8 cellular contexts compared by ENCODE assay signal in genomic region chr7:95723583-95724180, GRCh38. TPM values are rescaled to one million over a fixed set of nuclear protein-coding genes. Genes with fewer than 3 reads are reported as not detected.
DNase-seq lines count a peak whose midpoint lies in the region; ATAC-seq, FAIRE-seq and TF ChIP-seq lines count a peak whose summit lies in the region.

No MANE protein-coding gene starts in this region.

- WGBS in smooth muscle cell (ENCODE audit: low lambda C conversion rate) = 5% methylated on average over 2 of the region's 2 CpGs

- no peaks in the 10 kb centered on the region for H3K79me2 ChIP-seq in smooth muscle cell (ENCODE audit: low read depth)

- no peaks in the 10 kb centered on the region for H3F3A ChIP-seq in smooth muscle cell (ENCODE audit: low read depth)

- H3K4me3 ChIP-seq in right atrium auricular region (no peak overlapping the region), smooth muscle cell (no peak overlapping the region)

- H3K9ac ChIP-seq in smooth muscle cell (ENCODE audit: low read depth) = no peak overlapping the region

- H3K27ac ChIP-seq in right atrium auricular region = no peak overlapping the region
- no peak overlapping the region for H3K27ac ChIP-seq in smooth muscle cell (ENCODE audit: low read depth)

- H3K4me1 ChIP-seq in right atrium auricular region (no peaks in the 10 kb centered on the region), smooth muscle cell (ENCODE audit: low read depth) (no peaks in the 10 kb centered on the region)

- H2AFZ ChIP-seq in smooth muscle cell (ENCODE audit: low read depth) = no peak overlapping the region

- peak; percentile 30 for FAIRE-seq in H54 (lab: Jason Lieb, UNC)

- H4K20me1 ChIP-seq in smooth muscle cell (ENCODE audit: low read depth) = no peaks in the 10 kb centered on the region

- TF ChIP-seq CTCF in right atrium auricular region (IDR thresholded peaks at IDR 0.05) (peak; percentile 16 to 63), smooth muscle cell (IDR thresholded peaks at IDR 0.05; ENCODE audit: borderline replicate concordance, insufficient read depth, poor library complexity, severe bottlenecking) (peak; percentile 61)

- no peak for ATAC-seq in GM19324 (IDR thresholded peaks at IDR 0.05; ENCODE audit: low FRiP score, unreplicated experiment)

- no peak for TF ChIP-seq POLR2A in H54 (IDR thresholded peaks at IDR 0.05; ENCODE audit: low read depth, low read length)

- H3K36me3 ChIP-seq in right atrium auricular region (no peaks in the 10 kb centered on the region), smooth muscle cell (ENCODE audit: low read depth) (no peaks in the 10 kb centered on the region)

- H3K4me2 ChIP-seq in smooth muscle cell = no peak overlapping the region

- DNase-seq in EH (ENCODE audit: low read depth) (peak; percentile 33), H54 (ENCODE audit: insufficient read length, low spot score) (peak; percentile 7), NCI-H128 (lab: John Stamatoyannopoulos, UW; ENCODE audit: unreplicated experiment) (peak; percentile 39), UCSD-AML1 (lab: John Stamatoyannopoulos, UW; ENCODE audit: unreplicated experiment) (peak; percentile 4), right atrium auricular region (ENCODE audit: low spot score) (no peak), smooth muscle cell (lab: John Stamatoyannopoulos, UW; ENCODE audit: unreplicated experiment) (no peak)
- no peak for DNase-seq in activated CD4-positive, alpha-beta T cell treated with anti-CD3 and anti-CD28 coated beads, Interleukin-2, amount 50 U/mL, for 48 hours

- H3K27me3 ChIP-seq in right atrium auricular region (no peaks in the 10 kb centered on the region), smooth muscle cell (ENCODE audit: low read depth) (peaks cover 9% of the 10 kb centered on the region)

- H3K9me3 ChIP-seq in right atrium auricular region (no peaks in the 10 kb centered on the region), smooth muscle cell (replicated peaks; ENCODE audit: low read depth) (no peaks in the 10 kb centered on the region)

RNA-seq across cellular contexts. Expression of gene DYNC1I1, which starts 48.7 kb away (rescaled TPM):
- total RNA-seq in right atrium auricular region (10 to 100 TPM; 14.1 to 41.3 TPM), smooth muscle cell (1.1 and 3.3 TPM in 2 replicates)
- 2.0 and 2.4 TPM in 2 replicates for polyA plus RNA-seq in smooth muscle cell

Comparison
In these comparisons a context has a peak if more than half of its experiments do, and no peak if none do; other contexts are left out.
1. DNase-seq: peak in EH (single experiment), H54 (single experiment), NCI-H128 (single experiment) and UCSD-AML1 (single experiment); none in right atrium auricular region (single experiment), smooth muscle cell (single experiment) and activated CD4-positive, alpha-beta T cell treated with anti-CD3 and anti-CD28 coated beads, Interleukin-2, amount 50 U/mL, for 48 hours (0 of 2).